ENCODE assay signal across 26 cellular contexts in genomic region chr9:82940386-82940785, GRCh38.
"Had no signal": no experiment of that assay in that cellular context is flagged by ENCODE, and none has a peak within 500 bp of the region (broad histone marks: within the 10 kb centered on the region; RNA-seq: fewer than 3 reads in every experiment).

No MANE protein-coding gene starts in this region.

- H2AFZ ChIP-seq: hepatocyte, neural progenitor cell had no signal

- H3K27ac ChIP-seq: colonic mucosa, esophagus muscularis mucosa, foreskin keratinocyte, gastroesophageal sphincter, heart left ventricle, hepatocyte, neural progenitor cell, psoas muscle, sigmoid colon, testis, tibial nerve, upper lobe of left lung, uterus had no signal

- ATAC-seq: foreskin keratinocyte; gastroesophageal sphincter; heart left ventricle; left lobe of liver; naive thymus-derived CD4-positive, alpha-beta T cell; psoas muscle; right cardiac atrium; stimulated activated effector memory CD8-positive, alpha-beta T cell treated with anti-CD3 and anti-CD28 coated beads, Interleukin-12 subunit alpha, Interleukin-12 subunit beta, amount 100 ng/mL, for 72 hours; stimulated activated naive CD8-positive, alpha-beta T cell treated with anti-CD3 and anti-CD28 coated beads, Interleukin-15, Interleukin-2, amounts not matched to agents 100 U/mL and 50 U/mL, for 24 hours had no signal

- DNase-seq: colonic mucosa; effector memory CD4-positive, alpha-beta T cell; foreskin keratinocyte; heart left ventricle; kidney; midbrain; naive thymus-derived CD4-positive, alpha-beta T cell; posterior cingulate gyrus; psoas muscle; sigmoid colon; stimulated activated CD4-positive, alpha-beta T cell treated with anti-CD3 and anti-CD28 coated beads, Interleukin-2, amount 100 ng/mL, for 24 hours; stimulated activated CD4-positive, alpha-beta T cell treated with anti-CD3 and anti-CD28 coated beads, Interleukin-4, amount 100 ng/mL, for 24 hours; stimulated activated naive CD8-positive, alpha-beta T cell treated with anti-CD3 and anti-CD28 coated beads, Interleukin-15, Interleukin-2, amounts not matched to agents 100 U/mL and 50 U/mL, for 24 hours; testis; uterus had no signal

- H3K4me2 ChIP-seq: hepatocyte, neural progenitor cell had no signal

- H3K27me3 ChIP-seq: colonic mucosa, esophagus muscularis mucosa, foreskin keratinocyte, gastroesophageal sphincter, heart left ventricle, hepatocyte, neural progenitor cell, sigmoid colon, testis, tibial nerve, upper lobe of left lung, uterus had no signal

- H3K79me2 ChIP-seq: hepatocyte had no signal

- H3K9me3 ChIP-seq: colonic mucosa, esophagus muscularis mucosa, gastroesophageal sphincter, heart left ventricle, psoas muscle, sigmoid colon, testis, tibial nerve, upper lobe of left lung, uterus had no signal

- H3K36me3 ChIP-seq: colonic mucosa, esophagus muscularis mucosa, gastroesophageal sphincter, heart left ventricle, neural progenitor cell, sigmoid colon, tibial nerve, upper lobe of left lung, uterus had no signal

- FAIRE-seq: endothelial cell of umbilical vein, kidney had no signal

- H3K4me1 ChIP-seq: colonic mucosa, esophagus muscularis mucosa, gastroesophageal sphincter, heart left ventricle, neural progenitor cell, psoas muscle, sigmoid colon, testis, tibial nerve, upper lobe of left lung, uterus had no signal

- H3K4me3 ChIP-seq: colonic mucosa, esophagus muscularis mucosa, gastroesophageal sphincter, heart left ventricle, hepatocyte, lung, neural progenitor cell, psoas muscle, sigmoid colon, testis, tibial nerve, upper lobe of left lung, uterus had no signal
